ENCODE assay signal across 18 cellular contexts in the genomic region with DNA sequence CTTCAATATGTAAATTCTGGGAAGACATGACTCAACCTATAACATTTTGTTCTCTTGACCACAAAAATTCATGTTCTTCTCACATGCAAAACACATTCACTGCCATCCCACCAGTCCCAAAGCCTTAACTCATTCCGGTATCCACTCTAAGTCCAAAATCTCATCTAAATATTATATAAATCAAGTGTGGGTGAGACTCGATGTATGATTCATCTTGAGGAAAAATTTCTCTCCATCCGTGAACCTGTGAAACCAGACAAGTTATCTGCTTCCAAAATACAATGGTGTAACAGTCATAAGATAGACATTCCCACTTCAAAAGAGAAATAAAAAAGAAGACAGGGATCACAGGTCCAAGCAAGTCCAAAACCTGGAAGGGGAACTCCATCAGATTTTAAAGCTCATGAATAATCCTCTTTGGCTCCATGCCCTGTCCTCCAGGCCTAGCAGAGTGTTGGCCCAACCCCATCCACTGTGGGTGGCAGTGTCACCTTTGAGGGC.
A peak's percentile ranks its signal among the peaks of the same experiment; 100 is the strongest.
DNase-seq lines count a peak whose midpoint lies in the region; TF ChIP-seq lines count a peak whose summit lies in the region.
"Had no signal": no experiment of that assay in that cellular context is flagged by ENCODE, and none has a peak within 500 bp of the region (broad histone marks: within the 10 kb centered on the region; RNA-seq: fewer than 3 reads in every experiment).

No MANE protein-coding gene starts in this region.

- no peaks in the 10 kb centered on the region for H3K79me1 ChIP-seq in mesenchymal stem cell (replicated peaks; ENCODE audit: low read length, poor library complexity, severe bottlenecking)

- H3K4me1 Mint-ChIP-seq in activated T-cell treated with anti-CD3 and anti-CD28 coated beads, Interleukin-2, amount 50 U/mL, for 24 hours (ENCODE audit: low read depth) = no peaks in the 10 kb centered on the region
- no peaks in the 10 kb centered on the region for H3K4me1 Mint-ChIP-seq in chondrocyte (ENCODE audit: low read depth)
- H3K4me1 Mint-ChIP-seq in Caco-2 (ENCODE audit: low read depth, unreplicated experiment) = no peaks in the 10 kb centered on the region
- H3K4me1 Mint-ChIP-seq: activated CD8-positive, alpha-beta memory T cell treated with anti-CD3 and anti-CD28 coated beads, Interleukin-2, amount 10 ng/mL, durations not matched to agents 7 days and 5 days; GM23338; immature natural killer cell had no signal

- peak; percentile 92 for DNase-seq in Caki2 (ENCODE audit: low read depth)
- DNase-seq in PC-9 = peak; percentile 8 to 39
- peak; percentile 98 for DNase-seq in epithelial cell of esophagus (ENCODE audit: low read depth)
- DNase-seq in mesenchymal stem cell = peak; percentile 57
- DNase-seq in activated T-cell treated with anti-CD3 and anti-CD28 coated beads, Interleukin-2, amount 50 U/mL, for 24 hours = no peak
- DNase-seq in chondrocyte (ENCODE audit: low spot score) = no peak
- DNase-seq in Caco-2 = no peak
- DNase-seq in pons (ENCODE audit: low spot score) = no peak
- DNase-seq: activated CD8-positive, alpha-beta memory T cell treated with anti-CD3 and anti-CD28 coated beads, Interleukin-2, amount 10 ng/mL, durations not matched to agents 7 days and 5 days; gastrocnemius medialis; immature natural killer cell; NCI-H2107; NK-92 treated with Interleukin-12 subunit alpha and Interleukin-12 subunit beta, amount 100 ng/mL, for 24 hours; stimulated activated CD4-positive, alpha-beta T cell treated with anti-CD3 and anti-CD28 coated beads, Interleukin-1b, Interleukin-23, amount 100 ng/mL, for 48 hours had no signal

- no peak overlapping the region for H3K27ac Mint-ChIP-seq in activated T-cell treated with anti-CD3 and anti-CD28 coated beads, Interleukin-2, amount 50 U/mL, for 24 hours
- H3K27ac Mint-ChIP-seq in chondrocyte (ENCODE audit: unreplicated experiment) = no peak overlapping the region
- H3K27ac Mint-ChIP-seq in Caco-2 (ENCODE audit: unreplicated experiment) = no peak overlapping the region
- H3K27ac Mint-ChIP-seq: activated CD8-positive, alpha-beta memory T cell treated with anti-CD3 and anti-CD28 coated beads, Interleukin-2, amount 10 ng/mL, durations not matched to agents 7 days and 5 days; activated naive CD4-positive, alpha-beta T cell treated with anti-CD3 and anti-CD28 coated beads, Interleukin-2, amount 50 U/mL, for 72 hours; GM23338; immature natural killer cell had no signal

- H3K14ac ChIP-seq in mesenchymal stem cell (ENCODE audit: low read length in 2 of 2) = no peak overlapping the region

- no peak overlapping the region for H2BK12ac ChIP-seq in mesenchymal stem cell (ENCODE audit: low read length in 2 of 2)

- H3K9me3 Mint-ChIP-seq in activated T-cell treated with anti-CD3 and anti-CD28 coated beads, Interleukin-2, amount 50 U/mL, for 24 hours = no peaks in the 10 kb centered on the region
- H3K9me3 Mint-ChIP-seq in chondrocyte (ENCODE audit: low read depth) (no peaks in the 10 kb centered on the region), Caco-2 (ENCODE audit: unreplicated experiment) (no peaks in the 10 kb centered on the region)
- H3K9me3 Mint-ChIP-seq: GM23338 had no signal

- peak overlapping the region; percentile 42 for H2AK5ac ChIP-seq in mesenchymal stem cell (ENCODE audit: low read length, severe bottlenecking)

- no peaks in the 10 kb centered on the region for H3K9me3 ChIP-seq in PC-9 (ENCODE audit: insufficient read depth, low read depth)
- H3K9me3 ChIP-seq in mesenchymal stem cell (ENCODE audit: control insufficient read depth, low read length) = no peaks in the 10 kb centered on the region
- H3K9me3 ChIP-seq in Caco-2 = no peaks in the 10 kb centered on the region
- H3K9me3 ChIP-seq: BLaER1, gastrocnemius medialis had no signal

- H4K8ac ChIP-seq in mesenchymal stem cell (ENCODE audit: low read length) = no peak overlapping the region

- no peak overlapping the region for H3K4ac ChIP-seq in mesenchymal stem cell (ENCODE audit: low read depth in 1 of 2, low read length in 2 of 2)

- BruUV-seq in PC-9 (replicated peaks; lab: Mats Ljungman, UMichigan) (no TSS peak), Caco-2 (replicated peaks; lab: Mats Ljungman, UMichigan) (no TSS peak)

- H3K4me1 ChIP-seq in PC-9 (replicated peaks; ENCODE audit: insufficient read depth) (no peaks in the 10 kb centered on the region), mesenchymal stem cell (ENCODE audit: control insufficient read depth, insufficient read depth, low read depth, low read length) (peaks cover 3% of the 10 kb centered on the region), Caco-2 (no peaks in the 10 kb centered on the region)
- H3K4me1 ChIP-seq: BLaER1, gastrocnemius medialis had no signal

- H3K18ac ChIP-seq in mesenchymal stem cell (ENCODE audit: low read depth in 1 of 2, low read length in 2 of 2) = no peak overlapping the region

- H4K20me1 ChIP-seq in PC-9 (ENCODE audit: insufficient read depth) = no peaks in the 10 kb centered on the region
- H4K20me1 ChIP-seq: BLaER1 had no signal

- no peak overlapping the region for H2BK5ac ChIP-seq in mesenchymal stem cell (ENCODE audit: low read depth, low read length, poor library complexity, severe bottlenecking)

- no peaks in the 10 kb centered on the region for H3K27me3 ChIP-seq in PC-9 (ENCODE audit: insufficient read depth, low read depth)
- H3K27me3 ChIP-seq in mesenchymal stem cell (ENCODE audit: control insufficient read depth in 1 of 2, insufficient read depth in 1 of 2, low read length in 2 of 2) = no peaks in the 10 kb centered on the region
- no peaks in the 10 kb centered on the region for H3K27me3 ChIP-seq in Caco-2 (replicated peaks; ENCODE audit: control insufficient read depth, insufficient read depth, low read length)
- H3K27me3 ChIP-seq: BLaER1, gastrocnemius medialis had no signal

- WGBS in mesenchymal stem cell = 43% methylated on average over 1 of the region's 3 CpGs

- in situ Hi-C loops in Caki2 (cut with HindIII; ENCODE audit: low pct_unique_long_range_greater_than_20kb, low sequenced_read_pairs) = no loop called here

- H4K91ac ChIP-seq in mesenchymal stem cell (ENCODE audit: low read length) = no peak overlapping the region

- CTCF ChIA-PET in PC-9 (lab: Charles Lee) (interaction anchor here (0.7 kb wide), 1 partner anchor 136 kb away, joined by 4 read pairs; no protein-coding TSS in a partner anchor), Caco-2 (lab: Charles Lee) (no interaction called here)

- no peak overlapping the region for H3K27ac ChIP-seq in PC-9
- H3K27ac ChIP-seq in mesenchymal stem cell (ENCODE audit: low read length, poor library complexity, severe bottlenecking) = peak overlapping the region; percentile 75
- H3K27ac ChIP-seq: BLaER1, coronary artery, gastrocnemius medialis had no signal

- no peak overlapping the region for H3K23ac ChIP-seq in mesenchymal stem cell (ENCODE audit: low read length in 2 of 2)

- H3F3A ChIP-seq in PC-9 (ENCODE audit: insufficient read depth, low read depth) = no peaks in the 10 kb centered on the region

- POLR2A ChIA-PET in PC-9 (lab: Charles Lee; ENCODE audit: unreplicated experiment) (no interaction called here), Caco-2 (lab: Charles Lee) (no interaction called here)

- H3K36me3 ChIP-seq in PC-9 (ENCODE audit: low read depth) (no peaks in the 10 kb centered on the region), mesenchymal stem cell (ENCODE audit: control insufficient read depth in 1 of 2, insufficient read depth in 2 of 2, low read depth in 1 of 2, low read length in 2 of 2) (no peaks in the 10 kb centered on the region), Caco-2 (ENCODE audit: control insufficient read depth, insufficient read depth, low read length) (no peaks in the 10 kb centered on the region)
- H3K36me3 ChIP-seq: BLaER1, gastrocnemius medialis had no signal

- H3K27me3 Mint-ChIP-seq in activated T-cell treated with anti-CD3 and anti-CD28 coated beads, Interleukin-2, amount 50 U/mL, for 24 hours = no peaks in the 10 kb centered on the region
- peaks cover 3% of the 10 kb centered on the region for H3K27me3 Mint-ChIP-seq in chondrocyte (ENCODE audit: low read depth)
- peaks cover 5% of the 10 kb centered on the region for H3K27me3 Mint-ChIP-seq in Caco-2 (ENCODE audit: insufficient read depth, unreplicated experiment)
- H3K27me3 Mint-ChIP-seq: activated CD8-positive, alpha-beta memory T cell treated with anti-CD3 and anti-CD28 coated beads, Interleukin-2, amount 10 ng/mL, durations not matched to agents 7 days and 5 days had no signal

- H3K4me3 Mint-ChIP-seq in activated T-cell treated with anti-CD3 and anti-CD28 coated beads, Interleukin-2, amount 50 U/mL, for 24 hours = no peak overlapping the region
- no peak overlapping the region for H3K4me3 Mint-ChIP-seq in chondrocyte (ENCODE audit: unreplicated experiment)
- no peak overlapping the region for H3K4me3 Mint-ChIP-seq in Caco-2 (ENCODE audit: unreplicated experiment)
- H3K4me3 Mint-ChIP-seq: activated CD8-positive, alpha-beta memory T cell treated with anti-CD3 and anti-CD28 coated beads, Interleukin-2, amount 10 ng/mL, durations not matched to agents 7 days and 5 days; GM23338; immature natural killer cell had no signal

- H3K9ac ChIP-seq in mesenchymal stem cell (ENCODE audit: low read length) = no peak overlapping the region
- H3K9ac ChIP-seq: BLaER1 had no signal

- no peaks in the 10 kb centered on the region for H3K36me3 Mint-ChIP-seq in activated T-cell treated with anti-CD3 and anti-CD28 coated beads, Interleukin-2, amount 50 U/mL, for 24 hours (ENCODE audit: low read depth)
- H3K36me3 Mint-ChIP-seq in chondrocyte (ENCODE audit: low read depth) (no peaks in the 10 kb centered on the region), Caco-2 (ENCODE audit: insufficient read depth, unreplicated experiment) (no peaks in the 10 kb centered on the region)
- H3K36me3 Mint-ChIP-seq: activated CD8-positive, alpha-beta memory T cell treated with anti-CD3 and anti-CD28 coated beads, Interleukin-2, amount 10 ng/mL, durations not matched to agents 7 days and 5 days; activated naive CD4-positive, alpha-beta T cell treated with anti-CD3 and anti-CD28 coated beads, Interleukin-2, amount 50 U/mL, for 72 hours; immature natural killer cell had no signal

- H2AFZ ChIP-seq in PC-9 = no peak overlapping the region
- H2AFZ ChIP-seq in mesenchymal stem cell (ENCODE audit: low read depth, low read length) = no peak overlapping the region
- H2AFZ ChIP-seq: GM23338 had no signal

- no peak overlapping the region for H2BK15ac ChIP-seq in mesenchymal stem cell (ENCODE audit: low read depth, poor library complexity, severe bottlenecking)

- no peaks in the 10 kb centered on the region; the same call in 1 of the 2 replicates for H3K9me2 ChIP-seq in PC-9 (ENCODE audit: insufficient read depth)

- TF ChIP-seq CTCF in PC-9 (conservative IDR thresholded peaks at IDR 0.05) (no peak), epithelial cell of esophagus (IDR thresholded peaks at IDR 0.05; ENCODE audit: insufficient read depth, low read depth, low read length, missing control alignments) (no peak), chondrocyte (IDR thresholded peaks at IDR 0.05) (no peak), Caco-2 (IDR thresholded peaks at IDR 0.05; ENCODE audit: insufficient read depth in 1 of 2, low read depth in 1 of 2, low read length in 1 of 2, severe bottlenecking in 1 of 2, unreplicated experiment in 1 of 2) (no peak)

- H3K4me2 ChIP-seq in PC-9 (no peak overlapping the region), mesenchymal stem cell (ENCODE audit: low read length, poor library complexity, severe bottlenecking) (no peak overlapping the region)
- H3K4me2 ChIP-seq: BLaER1, GM23338 had no signal

- intact Hi-C loops in PC-9 (cut with micrococcal nuclease; ENCODE audit: unreplicated experiment) (no loop called here), Caco-2 (cut with micrococcal nuclease; ENCODE audit: unreplicated experiment) (no loop called here)

- no peak overlapping the region for H2BK120ac ChIP-seq in mesenchymal stem cell (ENCODE audit: low read depth, low read length)

- H3K4me3 ChIP-seq in PC-9 (no peak overlapping the region), epithelial cell of esophagus (ENCODE audit: low read length) (no peak overlapping the region), mesenchymal stem cell (ENCODE audit: insufficient read depth in 1 of 2, low read depth in 1 of 2, low read length in 2 of 2) (no peak overlapping the region), Caco-2 (ENCODE audit: low read depth, low read length) (no peak overlapping the region)
- H3K4me3 ChIP-seq: BLaER1, coronary artery, gastrocnemius medialis, GM23338 had no signal

- H3K79me2 ChIP-seq in PC-9 (ENCODE audit: low read depth) = no peaks in the 10 kb centered on the region

Comparison
In these comparisons a context has a peak if more than half of its experiments do, and no peak if none do; other contexts are left out.
1. DNase-seq: peak in Caki2 (single experiment), PC-9 (2 of 2), epithelial cell of esophagus (single experiment) and mesenchymal stem cell (single experiment); none in activated T-cell treated with anti-CD3 and anti-CD28 coated beads, Interleukin-2, amount 50 U/mL, for 24 hours (single experiment), chondrocyte (single experiment), Caco-2 (0 of 2) and pons (single experiment).